Comparison of ENCODE assay signal across 8 cellular contexts in the genomic region with DNA sequence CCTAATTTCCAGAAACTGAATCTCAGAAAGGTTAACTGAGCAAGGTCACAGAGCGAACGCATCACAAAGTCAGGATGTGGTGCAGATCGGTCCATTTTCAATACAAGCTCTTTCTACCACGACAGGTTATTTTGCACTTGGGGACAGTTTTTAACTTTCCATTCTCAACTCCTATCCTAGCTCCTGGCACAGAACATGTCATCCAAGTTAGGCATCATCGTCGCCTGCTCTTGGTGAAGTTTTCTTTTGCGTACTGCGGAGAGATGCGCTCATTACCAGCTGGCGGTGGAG. TPM values are rescaled to one million over a fixed set of nuclear protein-coding genes. Genes with fewer than 3 reads are reported as not detected.
DNase-seq lines count a peak whose midpoint lies in the region; ATAC-seq, FAIRE-seq and TF ChIP-seq lines count a peak whose summit lies in the region.

No MANE protein-coding gene starts in this region.

- no peak overlapping the region for H3K4ac ChIP-seq in H1 (replicated peaks; ENCODE audit: insufficient read length, low read depth, low read length)

- H4K5ac ChIP-seq in H1 (ENCODE audit: insufficient read length, low read depth, low read length) = peak overlapping the region; percentile 7

- H4K8ac ChIP-seq in H1 (ENCODE audit: extremely low read depth, insufficient read depth, low read length) = no peak overlapping the region

- no peak overlapping the region for H3K23ac ChIP-seq in H1 (ENCODE audit: insufficient read length)

- 0 out of 2 replicates have a peak, but pooled peaks cover 5% of the 10 kb centered on the region for H4K20me1 ChIP-seq in DND-41 (ENCODE audit: insufficient read depth, low read length)
- peaks cover 0 to 4% of the 10 kb centered on the region in 2 experiments for H4K20me1 ChIP-seq in H1 (replicated peaks in 1 of 2; ENCODE audit: control insufficient read depth in 1 of 2, insufficient read depth in 2 of 2, low read length in 2 of 2)

- H3K4me1 ChIP-seq in DND-41 (ENCODE audit: insufficient read depth, low read length) (peaks cover 20% of the 10 kb centered on the region), H1 (replicated peaks in 1 of 4; ENCODE audit: control insufficient read depth in 3 of 4, insufficient read depth in 4 of 4, low read length in 3 of 4) (peaks cover 0 to 9% (median 3%) of the 10 kb centered on the region in 4 experiments; a peak in 5 of 7 replicates), neutrophil (ENCODE audit: control insufficient read depth in 1 of 2, insufficient read depth in 1 of 2, low read depth in 1 of 2, low read length in 1 of 2) (peaks cover 22 to 23% of the 10 kb centered on the region in 2 experiments)

- no peak for FAIRE-seq in H1 (lab: Jason Lieb, UNC)

- H3K9me3 ChIP-seq in DND-41 (ENCODE audit: insufficient read depth, low read length, severe bottlenecking) (no peaks in the 10 kb centered on the region), H1 (ENCODE audit: insufficient read depth in 2 of 2, low read depth in 1 of 2, low read length in 1 of 2) (no peaks in the 10 kb centered on the region), neutrophil (no peaks in the 10 kb centered on the region)

- peak overlapping the region; percentile 52 for H3K9ac ChIP-seq in DND-41 (ENCODE audit: low read depth, low read length)
- peak overlapping the region; percentile 7 to 69 (median 48); a peak in 6 of 7 replicates for H3K9ac ChIP-seq in H1 (replicated peaks in 1 of 4; ENCODE audit: extremely low read depth in 1 of 4, low read depth in 3 of 4, low read length in 3 of 4)

- H3K79me2 ChIP-seq in DND-41 (ENCODE audit: insufficient read depth, low read length) (peaks cover 17% of the 10 kb centered on the region), H1 (ENCODE audit: control insufficient read depth in 1 of 2, insufficient read depth in 2 of 2, low read length in 2 of 2) (peaks cover 0 to 10% of the 10 kb centered on the region in 2 experiments; a peak in 1 of 4 replicates)

- 2% methylated on average over 10 of the region's 10 CpGs; no CpG with 5 or more reads in 1 of the 2 experiments for WGBS in H1 (ENCODE audit: extremely low coverage in 1 of 2, insufficient coverage in 1 of 2, insufficient read length in 1 of 2, insufficient replicate concordance in 2 of 2, low coverage in 1 of 2, low lambda C conversion rate in 2 of 2, missing lambda C conversion rate in 1 of 2), 2 experiments

- H3K79me1 ChIP-seq in H1 (ENCODE audit: low read depth, low read length) = no peaks in the 10 kb centered on the region

- TF ChIP-seq RAD21 in H1 (IDR thresholded peaks at IDR 0.05 in 1 of 2, conservative IDR thresholded peaks at IDR 0.05 in 1 of 2; ENCODE audit: low read depth in 2 of 2, low read length in 2 of 2) = no peak

- peak; percentile 9 for TF ChIP-seq CTCF in DND-41 (IDR thresholded peaks at IDR 0.05; ENCODE audit: borderline replicate concordance, extremely low read depth, low read length, poor library complexity, severe bottlenecking)
- no peak for TF ChIP-seq CTCF in H1 (IDR thresholded peaks at IDR 0.05; ENCODE audit: control extremely low read depth in 1 of 3, insufficient read depth in 1 of 3, low read depth in 1 of 3, low read length in 3 of 3)
- TF ChIP-seq CTCF in neutrophil (IDR thresholded peaks at IDR 0.05) = no peak

- no peak for TF ChIP-seq EP300 in H1 (IDR thresholded peaks at IDR 0.05; ENCODE audit: borderline replicate concordance in 1 of 2, low read depth in 2 of 2, low read length in 2 of 2)

- CTCF ChIA-PET in H1 (lab: Charles Lee; ENCODE audit: partially characterized antibody) = interaction anchor here (0.9 to 2.3 kb wide), 6 partner anchors 10 to 175 kb away, joined by 3 to 10 read pairs (median 4); no protein-coding TSS in a partner anchor

- peak overlapping the region; percentile 80; the same call in 1 of the 2 replicates for H3K18ac ChIP-seq in H1 (ENCODE audit: extremely low read depth, low read length)

- H3K56ac ChIP-seq in H1 (replicated peaks; ENCODE audit: insufficient read length, low read depth, low read length) = no peak overlapping the region

- H3K36me3 ChIP-seq in DND-41 (ENCODE audit: insufficient read depth, low read length) (peaks cover 25% of the 10 kb centered on the region), H1 (ENCODE audit: control insufficient read depth in 2 of 4, insufficient read depth in 4 of 4, low read length in 3 of 4) (peaks cover 0 to 18% (median 2%) of the 10 kb centered on the region in 4 experiments; a peak in 4 of 8 replicates), neutrophil (peaks cover 8% of the 10 kb centered on the region)

- H2BK12ac ChIP-seq in H1 (ENCODE audit: low read depth, low read length) = no peak overlapping the region

- POLR2A ChIA-PET in H1 (lab: Charles Lee; ENCODE audit: partially characterized antibody) = interaction anchor here (0.6 to 7.3 kb wide), 73 partner anchors 13 to 371 kb away, joined by 3 to 193 read pairs (median 5); a partner anchor contains a TSS

- H3K27me3 ChIP-seq in DND-41 (ENCODE audit: insufficient read depth, low read length, poor library complexity) = no peaks in the 10 kb centered on the region
- no peaks in the 10 kb centered on the region for H3K27me3 ChIP-seq in H1 (replicated peaks in 1 of 4; ENCODE audit: control insufficient read depth in 3 of 4, extremely low read depth in 1 of 4, insufficient read depth in 3 of 4, low read length in 3 of 4)
- no peaks in the 10 kb centered on the region for H3K27me3 ChIP-seq in neutrophil

- H2AFZ ChIP-seq in DND-41 (ENCODE audit: low read depth, low read length) (peak overlapping the region; percentile 81), H1 (ENCODE audit: low read length) (peak overlapping the region; percentile 79; the same call in 1 of the 2 replicates)

- no peak overlapping the region for H2BK15ac ChIP-seq in H1 (ENCODE audit: low read length)

- no peak overlapping the region for H2BK20ac ChIP-seq in H1 (ENCODE audit: low read length)

- H2BK120ac ChIP-seq in H1 (replicated peaks; ENCODE audit: low read depth, low read length) = no peak overlapping the region

- DNase-seq in DND-41 = no peak
- DNase-seq in H1 (ENCODE audit: low read depth in 1 of 2, low spot score in 2 of 2) = no peak
- no peak for DNase-seq in H4 (ENCODE audit: low spot score)
- DNase-seq in cerebellar cortex (ENCODE audit: low spot score) = no peak
- DNase-seq in D341Med (ENCODE audit: low spot score) = no peak

- no peak overlapping the region for H3K14ac ChIP-seq in H1 (ENCODE audit: insufficient read length)

- no peak overlapping the region for H2AK5ac ChIP-seq in H1 (ENCODE audit: low read depth, low read length)

- TF ChIP-seq POLR2A in H1 (IDR thresholded peaks at IDR 0.05; ENCODE audit: control extremely low read depth in 1 of 2, low read depth in 2 of 2, low read length in 2 of 2) = no peak

- H4K91ac ChIP-seq in H1 (replicated peaks; ENCODE audit: insufficient read length, low read length) = no peak overlapping the region

- H3K4me2 ChIP-seq in DND-41 (ENCODE audit: insufficient read depth, low read length) (peak overlapping the region; percentile 82), H1 (ENCODE audit: insufficient read depth in 1 of 2, low read depth in 2 of 2, low read length in 2 of 2) (peak overlapping the region; percentile 86 to 91)

- H3K4me3 ChIP-seq in DND-41 (ENCODE audit: low read depth in 1 of 2, low read length in 2 of 2) = peak overlapping the region; percentile 37 to 73
- H3K4me3 ChIP-seq in H1 (ENCODE audit: extremely low read depth in 1 of 4, insufficient read depth in 2 of 4, low read depth in 3 of 4, low read length in 4 of 4) = peak overlapping the region; percentile 60 to 91 (median 82)
- peak overlapping the region; percentile 89 to 90 for H3K4me3 ChIP-seq in neutrophil (ENCODE audit: low read depth in 1 of 2, low read length in 1 of 2)

- no peak; the same call in 2 of the 3 replicates for ATAC-seq in DND-41 (ENCODE audit: insufficient read depth, low read depth)
- ATAC-seq in HG03457 (IDR thresholded peaks at IDR 0.05; ENCODE audit: unreplicated experiment) = peak; percentile 1
- no peak for ATAC-seq in HG02840 (IDR thresholded peaks at IDR 0.05; ENCODE audit: low FRiP score, unreplicated experiment)

- no peak overlapping the region; the same call in 1 of the 2 replicates for H2BK5ac ChIP-seq in H1 (ENCODE audit: low read depth, low read length)

- peaks cover 6% of the 10 kb centered on the region for H3K23me2 ChIP-seq in H1 (ENCODE audit: low read depth, low read length)

- H3K27ac ChIP-seq in DND-41 (ENCODE audit: low read length) (peak overlapping the region; percentile 78), H1 (ENCODE audit: low read depth, low read length) (no peak overlapping the region), neutrophil (peak overlapping the region; percentile 73)

TF ChIP-seq in H1, 55 proteins besides CTCF, POLR2A, EP300 and RAD21:
- TF ChIP-seq CHD1 (IDR thresholded peaks at IDR 0.05; ENCODE audit: low read depth, low read length) = no peak
- TF ChIP-seq GTF2F1 (IDR thresholded peaks at IDR 0.05; ENCODE audit: borderline replicate concordance, low read depth, low read length) = no peak
- TF ChIP-seq SP4 (IDR thresholded peaks at IDR 0.05; ENCODE audit: low read length) = no peak
- TF ChIP-seq KDM5A (IDR thresholded peaks at IDR 0.05; ENCODE audit: low read length) = no peak
- TF ChIP-seq, protein P1, sequence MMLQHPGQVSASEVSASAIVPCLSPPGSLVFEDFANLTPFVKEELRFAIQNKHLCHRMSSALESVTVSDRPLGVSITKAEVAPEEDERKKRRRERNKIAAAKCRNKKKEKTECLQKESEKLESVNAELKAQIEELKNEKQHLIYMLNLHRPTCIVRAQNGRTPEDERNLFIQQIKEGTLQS (IDR thresholded peaks at IDR 0.05; ENCODE audit: insufficient read depth, low read depth, low read length) = no peak
- peak; percentile 12 for TF ChIP-seq KDM4A (IDR thresholded peaks at IDR 0.05; ENCODE audit: low read depth, low read length, severe bottlenecking)
- TF ChIP-seq, protein P2, sequence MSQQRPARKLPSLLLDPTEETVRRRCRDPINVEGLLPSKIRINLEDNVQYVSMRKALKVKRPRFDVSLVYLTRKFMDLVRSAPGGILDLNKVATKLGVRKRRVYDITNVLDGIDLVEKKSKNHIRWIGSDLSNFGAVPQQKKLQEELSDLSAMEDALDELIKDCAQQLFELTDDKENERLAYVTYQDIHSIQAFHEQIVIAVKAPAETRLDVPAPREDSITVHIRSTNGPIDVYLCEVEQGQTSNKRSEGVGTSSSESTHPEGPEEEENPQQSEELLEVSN (IDR thresholded peaks at IDR 0.05) = no peak

RNA-seq across cellular contexts. Expression of a gene that starts 15.5 kb away (rescaled TPM):
- total RNA-seq in H1 (2021; fragmentation: NEBNext Ultra II Directional; extraction: Animal tissue kit (Norgen Biotek cat#: 25700)) = 3.9 and 5.7 TPM in 2 replicates
- 1.8 and 2.1 TPM in 2 replicates for polyA plus RNA-seq in H1 (2011; rRNA removed)
- 2.2 TPM for polyA plus RNA-seq in H1 (2011; cell fraction: cytosol; rRNA removed)
- 2.2 TPM for polyA plus RNA-seq in H1 (2011; cell fraction: nucleus; rRNA removed)
- 1.7 to 2.5 TPM (median 2.0 TPM) in 4 replicates for polyA plus RNA-seq in H1 (2012, experiment 1 of 2)
- polyA plus RNA-seq in H1 (2012, experiment 2 of 2) = 0.98 TPM
- polyA plus RNA-seq in H1 (2013, experiment 1 of 2) = 2.9 TPM
- polyA plus RNA-seq in H1 (2013, experiment 2 of 2) = 3.4 TPM
- polyA minus RNA-seq in H1 (2011; rRNA and poly(A)+ RNA removed) = 4.3 and 5.5 TPM in 2 replicates
- polyA minus RNA-seq in H1 (2011; cell fraction: cytosol; rRNA and poly(A)+ RNA removed) = 2.8 TPM
- 9.1 TPM for polyA minus RNA-seq in H1 (2011; cell fraction: nucleus; rRNA and poly(A)+ RNA removed)
- total RNA-seq in H4 (2014; rRNA removed; shearing (Covaris generic)) = 1.2 and 2.7 TPM in 2 replicates
